ENCODE assay signal across 15 cellular contexts in the genomic region with DNA sequence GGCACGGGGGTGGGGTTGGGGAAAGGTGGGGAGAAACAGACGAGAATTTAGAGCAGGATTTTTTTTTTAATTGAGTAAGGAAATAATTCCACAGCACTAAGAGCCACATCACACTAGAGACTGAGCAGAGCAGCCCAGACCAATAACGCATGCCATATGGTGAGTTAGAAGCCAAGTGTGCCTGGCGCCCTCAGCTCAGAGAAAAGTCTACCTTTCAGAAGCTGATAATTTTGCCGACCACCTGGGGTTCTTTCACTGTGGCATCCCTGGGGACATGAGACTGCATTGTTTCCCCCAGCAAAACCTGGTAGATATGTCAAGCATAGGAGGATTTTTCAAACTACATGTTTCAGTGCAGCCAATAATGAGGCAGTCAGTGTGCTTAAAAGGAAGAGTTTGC.
"Had no signal": no experiment of that assay in that cellular context is flagged by ENCODE, and none has a peak within 500 bp of the region (broad histone marks: within the 10 kb centered on the region; RNA-seq: fewer than 3 reads in every experiment).

No MANE protein-coding gene starts in this region.

- H3K4me1 ChIP-seq: body of pancreas, foreskin keratinocyte had no signal

- DNase-seq: activated CD4-positive, alpha-beta T cell treated with anti-CD3 and anti-CD28 coated beads, Interleukin-2, amount 50 U/mL, for 1 hour; activated CD8-positive, alpha-beta memory T cell treated with anti-CD3 and anti-CD28 coated beads for 24 hours; activated naive CD8-positive, alpha-beta T cell treated with anti-CD3 and anti-CD28 coated beads for 36 hours; amygdala; body of pancreas; effector memory CD4-positive, alpha-beta T cell; foreskin keratinocyte; head of caudate nucleus; left colon; stimulated activated CD4-positive, alpha-beta T cell treated with anti-CD3 and anti-CD28 coated beads, Interleukin-2, amount 100 ng/mL, for 48 hours; T1000 had no signal

- ATAC-seq: activated CD4-positive, CD25-positive, alpha-beta regulatory T cell treated with anti-CD3 and anti-CD28 coated beads, Interleukin-2, amount 50 U/mL, for 24 hours; body of pancreas; foreskin keratinocyte; left colon; stimulated activated memory B cell treated with anti-CD40 and anti-IgM and Interleukin-4, amounts not matched to agents 10 μg/mL and 1 μg/mL and 100 μg/mL, for 72 hours had no signal

- H3K4me1 Mint-ChIP-seq: activated naive CD8-positive, alpha-beta T cell treated with anti-CD3 and anti-CD28 coated beads for 36 hours; central memory CD8-positive, alpha-beta T cell; stimulated activated memory B cell treated with anti-CD40 and anti-IgM and Interleukin-4, amounts not matched to agents 10 μg/mL and 1 μg/mL and 100 μg/mL, for 72 hours had no signal

- H3K27ac Mint-ChIP-seq: activated naive CD8-positive, alpha-beta T cell treated with anti-CD3 and anti-CD28 coated beads for 36 hours; stimulated activated memory B cell treated with anti-CD40 and anti-IgM and Interleukin-4, amounts not matched to agents 10 μg/mL and 1 μg/mL and 100 μg/mL, for 72 hours had no signal

- H3K27ac ChIP-seq: body of pancreas, foreskin keratinocyte had no signal

- H3K4me3 Mint-ChIP-seq: activated naive CD8-positive, alpha-beta T cell treated with anti-CD3 and anti-CD28 coated beads for 36 hours; central memory CD8-positive, alpha-beta T cell; stimulated activated memory B cell treated with anti-CD40 and anti-IgM and Interleukin-4, amounts not matched to agents 10 μg/mL and 1 μg/mL and 100 μg/mL, for 72 hours had no signal

- H3K4me3 ChIP-seq: body of pancreas, lung had no signal

- H3K9me3 Mint-ChIP-seq: activated naive CD8-positive, alpha-beta T cell treated with anti-CD3 and anti-CD28 coated beads for 36 hours; central memory CD8-positive, alpha-beta T cell had no signal

- H3K36me3 Mint-ChIP-seq: activated naive CD8-positive, alpha-beta T cell treated with anti-CD3 and anti-CD28 coated beads for 36 hours; stimulated activated memory B cell treated with anti-CD40 and anti-IgM and Interleukin-4, amounts not matched to agents 10 μg/mL and 1 μg/mL and 100 μg/mL, for 72 hours had no signal

- H3K27me3 Mint-ChIP-seq: activated naive CD8-positive, alpha-beta T cell treated with anti-CD3 and anti-CD28 coated beads for 36 hours; central memory CD8-positive, alpha-beta T cell; stimulated activated memory B cell treated with anti-CD40 and anti-IgM and Interleukin-4, amounts not matched to agents 10 μg/mL and 1 μg/mL and 100 μg/mL, for 72 hours had no signal

- H3K27me3 ChIP-seq: body of pancreas, foreskin keratinocyte had no signal

- H3K9me3 ChIP-seq: body of pancreas had no signal
